In genomic region chr1:40532062-40532389, GRCh38 we compare ENCODE assay signal across 1 cellular context.
TF ChIP-seq lines count a peak whose summit lies in the region.

No MANE protein-coding gene starts in this region.

TF ChIP-seq in K562, 482 proteins besides CTCF, POLR2A, EP300 and RAD21:
- TF ChIP-seq, protein P1, sequence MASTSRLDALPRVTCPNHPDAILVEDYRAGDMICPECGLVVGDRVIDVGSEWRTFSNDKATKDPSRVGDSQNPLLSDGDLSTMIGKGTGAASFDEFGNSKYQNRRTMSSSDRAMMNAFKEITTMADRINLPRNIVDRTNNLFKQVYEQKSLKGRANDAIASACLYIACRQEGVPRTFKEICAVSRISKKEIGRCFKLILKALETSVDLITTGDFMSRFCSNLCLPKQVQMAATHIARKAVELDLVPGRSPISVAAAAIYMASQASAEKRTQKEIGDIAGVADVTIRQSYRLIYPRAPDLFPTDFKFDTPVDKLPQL (IDR thresholded peaks at IDR 0.05; ENCODE audit: extremely low read depth, insufficient read length): no peak
- TF ChIP-seq ZBTB40 (IDR thresholded peaks at IDR 0.05) (no peak), ZBTB40 (CRISPR knock-in tag; IDR thresholded peaks at IDR 0.05) (no peak), RBFOX2 (IDR thresholded peaks at IDR 0.05; ENCODE audit: low read depth, low read length) (no peak), AFF4 (CRISPR knock-in tag; IDR thresholded peaks at IDR 0.05) (peak; percentile 11; the same call in 1 of the 2 replicates), ZNF174 (CRISPR knock-in tag; IDR thresholded peaks at IDR 0.05) (no peak), SMAD4 (CRISPR knock-in tag; conservative IDR thresholded peaks at IDR 0.05) (no peak), CHD2 (IDR thresholded peaks at IDR 0.05; ENCODE audit: low read depth, low read length) (no peak), FIP1L1 (IDR thresholded peaks at IDR 0.05; ENCODE audit: low read depth, low read length, poor library complexity, severe bottlenecking) (no peak)
TF ChIP-seq in K562: peak in this region for 1.
